Comparison of ENCODE assay signal across 10 cellular contexts in the genomic region with DNA sequence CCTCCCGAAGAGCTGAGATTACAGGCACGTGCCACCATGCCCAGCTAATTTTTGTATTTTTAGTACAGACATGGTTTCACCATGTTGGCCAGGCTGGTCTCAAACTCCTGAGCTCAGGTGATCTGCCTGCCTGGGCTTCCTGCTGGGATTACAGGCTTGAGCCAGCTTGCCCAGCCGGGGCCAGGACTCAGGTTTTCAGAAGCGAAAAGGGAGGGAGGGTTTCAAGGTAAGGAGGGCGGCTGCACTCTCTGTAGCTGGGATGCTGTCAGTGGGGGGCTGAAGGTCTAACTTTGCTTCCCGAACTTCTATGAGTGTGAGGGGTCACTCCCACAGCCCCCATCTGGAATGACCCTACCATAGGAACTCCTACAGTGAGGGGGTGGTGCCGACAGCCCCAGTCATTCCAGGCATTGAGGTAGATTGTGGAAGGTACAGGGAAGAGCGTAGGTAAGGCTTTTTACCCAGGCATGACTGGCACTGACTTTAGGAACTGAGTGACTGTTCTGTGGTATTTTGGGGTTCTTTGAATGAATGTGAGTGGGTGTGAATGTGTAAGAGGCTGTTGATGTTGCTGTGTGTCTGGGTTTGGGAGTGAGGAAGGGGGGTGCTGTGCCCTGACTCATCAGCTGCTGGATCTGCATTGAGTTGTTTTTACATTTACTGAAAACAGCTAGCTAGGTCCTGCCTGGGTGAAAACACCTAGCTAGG. TPM values are rescaled to one million over a fixed set of nuclear protein-coding genes. Genes with fewer than 3 reads are reported as not detected.
DNase-seq lines count a peak whose midpoint lies in the region; ATAC-seq, FAIRE-seq and TF ChIP-seq lines count a peak whose summit lies in the region.
"Had no signal": no experiment of that assay in that cellular context is flagged by ENCODE, and none has a peak within 500 bp of the region (broad histone marks: within the 10 kb centered on the region; RNA-seq: fewer than 3 reads in every experiment).

No MANE protein-coding gene starts in this region.

- WGBS in esophagus squamous epithelium, 2 donors = 36 to 42% methylated on average over 5 to 8 of the region's 8 CpGs

- TF ChIP-seq POLR2A in H54 (IDR thresholded peaks at IDR 0.05; ENCODE audit: low read depth, low read length) (no peak), GM12891 (IDR thresholded peaks at IDR 0.05; ENCODE audit: low read depth, low read length) (no peak), esophagus squamous epithelium (IDR thresholded peaks at IDR 0.05) (no peak)

- no peak for ATAC-seq in HG02870 (IDR thresholded peaks at IDR 0.05; ENCODE audit: unreplicated experiment)

- TF ChIP-seq CTCF in epithelial cell of esophagus (IDR thresholded peaks at IDR 0.05; ENCODE audit: insufficient read depth, low read depth, low read length, missing control alignments) (no peak), esophagus squamous epithelium (IDR thresholded peaks at IDR 0.05) (no peak)

- peak; percentile 69 for FAIRE-seq in H54 (lab: Jason Lieb, UNC)
- no peak for FAIRE-seq in GM12891 (lab: Jason Lieb, UNC)
- FAIRE-seq: GM12892 had no signal

- no peaks in the 10 kb centered on the region for H3K36me3 ChIP-seq in esophagus squamous epithelium

- peaks cover 6 to 63% (median 7%) of the 10 kb centered on the region in 4 donors for H3K27me3 ChIP-seq in esophagus squamous epithelium

- intact Hi-C loops in esophagus squamous epithelium (cut with DNase I) = no loop called here

- H3K4me1 ChIP-seq in esophagus squamous epithelium = peaks cover 15 to 46% (median 29%) of the 10 kb centered on the region in 3 donors

- H3K27ac ChIP-seq in esophagus squamous epithelium = no peak overlapping the region

- DNase-seq in H54 (ENCODE audit: insufficient read length, low spot score) (peak; percentile 98), epithelial cell of esophagus (ENCODE audit: low read depth) (peak; percentile 87), NCI-H187 treated with DMSO at 0.1 percent for 48 hours (lab: John Stamatoyannopoulos, UW) (no peak), GM12891 (ENCODE audit: insufficient read length, low spot score) (no peak), esophagus squamous epithelium (lab: John Stamatoyannopoulos, UW) (no peak)
- peak; percentile 83 for DNase-seq in activated CD4-positive, alpha-beta T cell treated with anti-CD3 and anti-CD28 coated beads for 48 hours
- DNase-seq in stimulated activated CD4-positive, alpha-beta T cell treated with anti-CD3 and anti-CD28 coated beads, Interleukin-4, amount 100 ng/mL, for 48 hours (ENCODE audit: low read depth in 2 of 2) = peak; percentile 47 to 68
- DNase-seq: amniotic stem cell had no signal

- no peaks in the 10 kb centered on the region for H3K9me3 ChIP-seq in esophagus squamous epithelium

- H3K4me3 ChIP-seq in epithelial cell of esophagus (ENCODE audit: low read length) (no peak overlapping the region), esophagus squamous epithelium (no peak overlapping the region)

TF ChIP-seq in GM12891, 5 proteins besides CTCF, POLR2A, EP300 and RAD21:
- TF ChIP-seq POU2F2 (IDR thresholded peaks at IDR 0.05; ENCODE audit: low read depth, low read length) (no peak), POLR2AphosphoS5 (IDR thresholded peaks at IDR 0.05; ENCODE audit: low read depth, low read length) (no peak), SPI1 (IDR thresholded peaks at IDR 0.05; ENCODE audit: low read depth, low read length) (no peak), TAF1 (IDR thresholded peaks at IDR 0.05; ENCODE audit: low read depth, low read length) (no peak), PAX5 (IDR thresholded peaks at IDR 0.05; ENCODE audit: insufficient read depth, low read length, severe bottlenecking) (no peak)

RNA-seq across cellular contexts. Expression of gene C1QL1, which starts 3.8 kb away (rescaled TPM):
- not detected for polyA plus RNA-seq in GM12891 (2012; ENCODE audit: low read depth, missing spikeins)
- total RNA-seq in esophagus squamous epithelium = 1 to 10 TPM in 1 of 4 donors, under 1 TPM in 2, not detected in 1; 0.35 to 2.3 (median 0.70) TPM

RNA-seq across cellular contexts. Expression of gene KIF18B, which starts 24.4 kb away (rescaled TPM):
- polyA plus RNA-seq in GM12891 (2012; ENCODE audit: low read depth, missing spikeins) = 5.1 TPM
- 10 to 100 TPM in 1 of 4 donors, 1 to 10 TPM in 3; 3.3 to 11.1 (median 4.8) TPM for total RNA-seq in esophagus squamous epithelium

RNA-seq across cellular contexts. Expression of gene GFAP, which starts 56.6 kb away (rescaled TPM):
- 0.15 TPM for polyA plus RNA-seq in GM12891 (2012; ENCODE audit: low read depth, missing spikeins)
- total RNA-seq in esophagus squamous epithelium = not detected

Comparison
In these comparisons a context has a peak if more than half of its experiments do, and no peak if none do; other contexts are left out.
1. DNase-seq: peak in H54 (single experiment), activated CD4-positive, alpha-beta T cell treated with anti-CD3 and anti-CD28 coated beads for 48 hours (single experiment), epithelial cell of esophagus (single experiment) and stimulated activated CD4-positive, alpha-beta T cell treated with anti-CD3 and anti-CD28 coated beads, Interleukin-4, amount 100 ng/mL, for 48 hours (2 of 2); none in NCI-H187 treated with DMSO at 0.1 percent for 48 hours (single experiment), GM12891 (single experiment) and esophagus squamous epithelium (single experiment).